Comparison of ENCODE assay signal across 17 cellular contexts in the genomic region with DNA sequence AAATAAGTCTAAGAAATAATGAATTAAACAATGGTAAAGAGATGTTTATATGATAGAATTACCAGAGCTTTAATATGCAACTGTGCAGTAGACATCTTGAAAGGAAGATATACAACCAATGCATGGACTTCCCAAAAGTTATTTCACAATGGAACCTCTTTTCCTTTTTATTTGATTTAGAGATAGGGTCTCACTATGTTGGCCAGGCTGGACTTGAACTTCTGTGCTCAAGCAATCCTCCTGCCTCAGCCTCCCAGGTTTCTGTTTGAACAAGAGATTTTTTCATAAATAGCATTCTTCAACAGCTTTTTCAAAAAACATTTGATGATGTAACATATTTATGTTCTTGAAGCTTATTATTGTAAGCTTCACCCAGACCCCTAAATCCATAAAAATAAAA.
DNase-seq lines count a peak whose midpoint lies in the region; ATAC-seq, FAIRE-seq and TF ChIP-seq lines count a peak whose summit lies in the region.
"Had no signal": no experiment of that assay in that cellular context is flagged by ENCODE, and none has a peak within 500 bp of the region (broad histone marks: within the 10 kb centered on the region; RNA-seq: fewer than 3 reads in every experiment).

No MANE protein-coding gene starts in this region.

- TF ChIP-seq EP300 in K562 (IDR thresholded peaks at IDR 0.05; ENCODE audit: low read length): no peak
- no peak for TF ChIP-seq EP300 in gastroesophageal sphincter (IDR thresholded peaks at IDR 0.05)

- peak overlapping the region in 1 of 2 experiments; percentile 63; a peak in 1 of 4 replicates for H3K9ac ChIP-seq in K562 (ENCODE audit: insufficient read depth in 1 of 2, low read depth in 2 of 2, low read length in 2 of 2)
- H3K9ac ChIP-seq: BLaER1 treated with 17β-estradiol and CSF1 and Interleukin-3, amounts not matched to agents 10 nM and 100 nM; GM23248 had no signal

- no peaks in the 10 kb centered on the region for H3K9me3 Mint-ChIP-seq in mesothelial cell of epicardium
- H3K9me3 Mint-ChIP-seq: CD8-positive, alpha-beta T cell had no signal

- no peak for TF ChIP-seq POLR2A in K562 (conservative IDR thresholded peaks at IDR 0.05)
- no peak for TF ChIP-seq POLR2A in gastroesophageal sphincter (IDR thresholded peaks at IDR 0.05)

- H3K79me2 ChIP-seq in K562 (ENCODE audit: control insufficient read depth, insufficient read depth, low read length): peaks cover 92% of the 10 kb centered on the region

- H3K4me1 ChIP-seq in K562 (replicated peaks in 1 of 2; ENCODE audit: control insufficient read depth in 2 of 2, insufficient read depth in 2 of 2, low read length in 2 of 2) (peaks cover 3 to 10% of the 10 kb centered on the region in 2 experiments; a peak in 4 of 5 replicates), gastroesophageal sphincter (no peaks in the 10 kb centered on the region)

- H3K4me2 ChIP-seq in K562 (ENCODE audit: insufficient read depth, low read length): no peak overlapping the region
- H3K4me2 ChIP-seq: BLaER1 treated with 17β-estradiol and CSF1 and Interleukin-3, amounts not matched to agents 10 nM and 100 nM had no signal

- POLR2A ChIA-PET in K562 (lab: Yijun Ruan, JAX): interaction anchor here (0.7 to 2.1 kb wide), 2 partner anchors 13 to 15 kb away, joined by 3 to 7 read pairs; no protein-coding TSS in a partner anchor

- no TSS peak for BruUV-seq in K562 (replicated peaks; lab: Mats Ljungman, UMichigan)

- peak overlapping the region; percentile 56 for H3K27ac Mint-ChIP-seq in mesothelial cell of epicardium
- H3K27ac Mint-ChIP-seq: CD8-positive, alpha-beta T cell had no signal

- intact Hi-C loops in K562 (cut with micrococcal nuclease): no loop called here

- ATAC-seq in K562 (no peak), gastroesophageal sphincter (no peak)
- ATAC-seq: CD8-positive, alpha-beta T cell had no signal

- no peaks in the 10 kb centered on the region for H3K27me3 Mint-ChIP-seq in mesothelial cell of epicardium (ENCODE audit: low read depth)
- H3K27me3 Mint-ChIP-seq: B cell had no signal

- H3K36me3 Mint-ChIP-seq in mesothelial cell of epicardium: no peaks in the 10 kb centered on the region

- H4K20me1 ChIP-seq in K562 (replicated peaks; ENCODE audit: control insufficient read depth, insufficient read depth, low read length): no peaks in the 10 kb centered on the region

- no peak overlapping the region for H3K4me3 Mint-ChIP-seq in mesothelial cell of epicardium
- H3K4me3 Mint-ChIP-seq: B cell; CD8-positive, alpha-beta T cell had no signal

- no peak for TF ChIP-seq RAD21 in K562 (CRISPR knock-in tag; conservative IDR thresholded peaks at IDR 0.05 in 1 of 2, IDR thresholded peaks at IDR 0.05 in 1 of 2)

- FAIRE-seq in D721Med (lab: Jason Lieb, UNC): peak; percentile 21
- FAIRE-seq in GM19239 (lab: Jason Lieb, UNC): peak; percentile 71
- no peak for FAIRE-seq in K562 (lab: Jason Lieb, UNC)

- DNase-seq in D721Med (ENCODE audit: insufficient read length, low spot score) (no peak), GM19239 (ENCODE audit: insufficient read length, low spot score) (no peak), K562 (ENCODE audit: extremely low read depth in 1 of 4, low spot score in 3 of 4) (no peak), mesothelial cell of epicardium (ENCODE audit: low spot score in 2 of 2, unreplicated experiment in 2 of 2) (no peak), NCI-H510A (lab: John Stamatoyannopoulos, UW) (no peak)
- DNase-seq: CD8-positive, alpha-beta T cell; DMS 273 treated with DMSO at 0.1 percent for 48 hours; DMS79; GF-D8; IMR-90; KBM-7 had no signal

- H3K36me3 ChIP-seq in K562 (ENCODE audit: control insufficient read depth, insufficient read depth, low read length): no peaks in the 10 kb centered on the region; the same call in 2 of the 3 replicates
- H3K36me3 ChIP-seq in gastroesophageal sphincter: no peaks in the 10 kb centered on the region
- H3K36me3 ChIP-seq: BLaER1 treated with 17β-estradiol and CSF1 and Interleukin-3, amounts not matched to agents 10 nM and 100 nM; HAP-1 had no signal

- H3K27ac ChIP-seq in K562 (ENCODE audit: extremely low read depth, low read depth, low read length) (peak overlapping the region; percentile 79; the same call in 2 of the 3 replicates), gastroesophageal sphincter (no peak overlapping the region)
- H3K27ac ChIP-seq: BLaER1 treated with 17β-estradiol and CSF1 and Interleukin-3, amounts not matched to agents 10 nM and 100 nM; GM23248; HL-60 had no signal

- no peaks in the 10 kb centered on the region for H3K27me3 ChIP-seq in K562 (ENCODE audit: control insufficient read depth in 2 of 2, insufficient read depth in 2 of 2, low read length in 2 of 2)
- H3K27me3 ChIP-seq in gastroesophageal sphincter: no peaks in the 10 kb centered on the region
- H3K27me3 ChIP-seq: BLaER1 treated with 17β-estradiol and CSF1 and Interleukin-3, amounts not matched to agents 10 nM and 100 nM had no signal

- peaks cover 17% of the 10 kb centered on the region for H3K4me1 Mint-ChIP-seq in mesothelial cell of epicardium

- no peak overlapping the region for H2AFZ ChIP-seq in K562 (ENCODE audit: low read depth, low read length)
- H2AFZ ChIP-seq: GM23248 had no signal

- TF ChIP-seq CTCF in D721Med (IDR thresholded peaks at IDR 0.05; ENCODE audit: insufficient read depth, missing control alignments) (no peak), K562 (IDR thresholded peaks at IDR 0.05 in 2 of 3, conservative IDR thresholded peaks at IDR 0.05 in 1 of 3; ENCODE audit: insufficient read depth in 2 of 3, low read depth in 1 of 3, low read length in 3 of 3) (no peak), mesothelial cell of epicardium (IDR thresholded peaks at IDR 0.05; ENCODE audit: unreplicated experiment) (no peak), gastroesophageal sphincter (IDR thresholded peaks at IDR 0.05) (no peak)

- CTCF ChIA-PET in K562 (lab: Yijun Ruan, JAX; ENCODE audit: low intra/inter-chr PET ratio): no interaction called here

- H3K9me3 ChIP-seq in K562 (replicated peaks; ENCODE audit: control insufficient read depth, insufficient read depth, low read depth, low read length) (no peaks in the 10 kb centered on the region), gastroesophageal sphincter (no peaks in the 10 kb centered on the region)
- H3K9me3 ChIP-seq: BLaER1 treated with 17β-estradiol and CSF1 and Interleukin-3, amounts not matched to agents 10 nM and 100 nM; HAP-1 had no signal

- H3K4me3 ChIP-seq in K562 (no peak overlapping the region), gastroesophageal sphincter (no peak overlapping the region)
- H3K4me3 ChIP-seq: BLaER1 treated with 17β-estradiol and CSF1 and Interleukin-3, amounts not matched to agents 10 nM and 100 nM; GM23248; HAP-1 had no signal

- in situ Hi-C loops in K562 (cut with MboI): no loop called here

- no peaks in the 10 kb centered on the region for H3K9me1 ChIP-seq in K562 (ENCODE audit: control insufficient read depth, insufficient read depth, low read length)

TF ChIP-seq in K562, 482 proteins besides CTCF, POLR2A, EP300 and RAD21:
- no peak for TF ChIP-seq TCFL5 (CRISPR knock-in tag; conservative IDR thresholded peaks at IDR 0.05)
- peak; percentile 90 for TF ChIP-seq ZNF121 (CRISPR knock-in tag; conservative IDR thresholded peaks at IDR 0.05)
- TF ChIP-seq BCOR (IDR thresholded peaks at IDR 0.05): 0 out of 2 replicates have a peak, but pooled peaks have one; percentile 30
- peak in 1 of 2 experiments; percentile 44; a peak in 2 of 4 replicates for TF ChIP-seq KDM1A (IDR thresholded peaks at IDR 0.05)
- no peak for TF ChIP-seq SIN3A (IDR thresholded peaks at IDR 0.05; ENCODE audit: borderline replicate concordance in 2 of 2, control insufficient read depth in 1 of 2, low read depth in 2 of 2, low read length in 2 of 2)
- peak; percentile 79 for TF ChIP-seq RBM25 (IDR thresholded peaks at IDR 0.05; ENCODE audit: low read depth, low read length, severe bottlenecking)
- 0 out of 4 replicates have a peak, but pooled peaks of 1 of the 2 experiments have one; percentile 24 for TF ChIP-seq MAZ (CRISPR knock-in tag; conservative IDR thresholded peaks at IDR 0.05 in 1 of 2, IDR thresholded peaks at IDR 0.05 in 1 of 2)
- TF ChIP-seq ATF3 (IDR thresholded peaks at IDR 0.05): peak; percentile 72
- no peak for TF ChIP-seq ATF3 (CRISPR knock-in tag; conservative IDR thresholded peaks at IDR 0.05)
